ENCODE assay signal across 1 cellular context in genomic region chr17:9575381-9576072, GRCh38.
TF ChIP-seq lines count a peak whose summit lies in the region.

Gene STX8, minus strand, starts transcription at chr17:9575820. Its CDS starts 12 bp downstream, at chr17:9575808.

TF ChIP-seq in IMR-90, 13 proteins besides CTCF, POLR2A, EP300 and RAD21 (continued from another document):
- TF ChIP-seq, protein P1, sequence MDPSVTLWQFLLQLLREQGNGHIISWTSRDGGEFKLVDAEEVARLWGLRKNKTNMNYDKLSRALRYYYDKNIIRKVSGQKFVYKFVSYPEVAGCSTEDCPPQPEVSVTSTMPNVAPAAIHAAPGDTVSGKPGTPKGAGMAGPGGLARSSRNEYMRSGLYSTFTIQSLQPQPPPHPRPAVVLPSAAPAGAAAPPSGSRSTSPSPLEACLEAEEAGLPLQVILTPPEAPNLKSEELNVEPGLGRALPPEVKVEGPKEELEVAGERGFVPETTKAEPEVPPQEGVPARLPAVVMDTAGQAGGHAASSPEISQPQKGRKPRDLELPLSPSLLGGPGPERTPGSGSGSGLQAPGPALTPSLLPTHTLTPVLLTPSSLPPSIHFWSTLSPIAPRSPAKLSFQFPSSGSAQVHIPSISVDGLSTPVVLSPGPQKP (IDR thresholded peaks at IDR 0.05; ENCODE audit: borderline replicate concordance, low read depth, low read length): no peak
- TF ChIP-seq MAZ (IDR thresholded peaks at IDR 0.05; ENCODE audit: borderline replicate concordance, low read depth, low read length): peak; percentile 22; the same call in 1 of the 2 replicates
- no peak for TF ChIP-seq MAFK (IDR thresholded peaks at IDR 0.05; ENCODE audit: low read depth, low read length)
- TF ChIP-seq, protein P2, sequence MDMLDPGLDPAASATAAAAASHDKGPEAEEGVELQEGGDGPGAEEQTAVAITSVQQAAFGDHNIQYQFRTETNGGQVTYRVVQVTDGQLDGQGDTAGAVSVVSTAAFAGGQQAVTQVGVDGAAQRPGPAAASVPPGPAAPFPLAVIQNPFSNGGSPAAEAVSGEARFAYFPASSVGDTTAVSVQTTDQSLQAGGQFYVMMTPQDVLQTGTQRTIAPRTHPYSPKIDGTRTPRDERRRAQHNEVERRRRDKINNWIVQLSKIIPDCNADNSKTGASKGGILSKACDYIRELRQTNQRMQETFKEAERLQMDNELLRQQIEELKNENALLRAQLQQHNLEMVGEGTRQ (IDR thresholded peaks at IDR 0.05; ENCODE audit: low read depth, low read length): peak; percentile 73
- no peak for TF ChIP-seq CHD1 (IDR thresholded peaks at IDR 0.05; ENCODE audit: low read depth, low read length)
- peak; percentile 50; the same call in 1 of the 2 replicates for TF ChIP-seq MXI1 (IDR thresholded peaks at IDR 0.05; ENCODE audit: borderline replicate concordance, low read depth, low read length)
- peak; percentile 91 for TF ChIP-seq BHLHE40 (IDR thresholded peaks at IDR 0.05; ENCODE audit: low read depth, low read length)
